Comparison of ENCODE assay signal across 9 cellular contexts in the genomic region with DNA sequence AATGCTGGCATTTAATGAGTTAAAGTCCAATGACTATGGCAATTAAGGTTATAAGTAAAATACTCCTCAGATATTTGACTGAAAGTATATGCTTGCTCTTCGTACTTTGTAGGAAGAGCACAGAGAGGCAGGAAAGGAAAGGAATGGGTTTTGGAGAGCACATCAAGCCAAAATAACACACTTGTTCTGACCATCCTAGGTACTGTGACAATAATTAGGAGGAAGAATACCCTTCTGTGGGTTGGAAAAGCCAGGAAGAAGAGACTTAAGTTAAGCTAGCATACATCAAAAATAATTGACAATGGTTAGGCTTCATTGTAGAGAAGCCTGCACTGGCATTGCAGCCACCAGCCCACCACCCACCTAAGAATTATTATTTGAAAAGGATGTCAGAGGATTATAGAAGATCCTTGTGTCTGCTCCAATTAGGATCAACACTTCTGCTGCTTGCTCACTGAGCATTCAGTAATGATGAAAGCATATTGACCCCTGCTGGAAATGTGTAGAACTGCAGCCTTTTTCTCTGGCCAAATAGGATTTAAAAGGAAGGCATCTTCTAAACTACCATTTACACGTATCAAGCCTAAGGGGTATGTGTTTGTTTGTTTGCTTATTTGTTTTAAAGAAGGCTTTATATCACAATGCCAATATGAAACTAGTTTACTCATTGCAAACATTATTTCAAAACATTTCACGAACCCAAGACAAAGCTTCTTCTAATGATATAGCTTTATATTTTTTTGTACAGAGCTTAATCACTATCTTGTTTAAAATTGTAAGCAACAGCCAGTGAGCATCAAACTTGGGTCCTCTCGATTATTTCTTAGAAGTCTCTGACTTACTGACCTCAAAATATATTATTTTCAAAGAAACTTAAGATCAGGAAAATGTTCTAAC.
A peak's percentile ranks its signal among the peaks of the same experiment; 100 is the strongest.
DNase-seq lines count a peak whose midpoint lies in the region; ATAC-seq and TF ChIP-seq lines count a peak whose summit lies in the region.
"Had no signal": no experiment of that assay in that cellular context is flagged by ENCODE, and none has a peak within 500 bp of the region (broad histone marks: within the 10 kb centered on the region; RNA-seq: fewer than 3 reads in every experiment).

No MANE protein-coding gene starts in this region.

- H3K36me3 Mint-ChIP-seq in activated CD8-positive, alpha-beta memory T cell treated with anti-CD3 and anti-CD28 coated beads, Interleukin-2, amount 10 ng/mL, durations not matched to agents 7 days and 5 days: no peaks in the 10 kb centered on the region
- no peaks in the 10 kb centered on the region for H3K36me3 Mint-ChIP-seq in neural progenitor cell
- H3K36me3 Mint-ChIP-seq: activated naive CD4-positive, alpha-beta T cell treated with anti-CD3 and anti-CD28 coated beads, Interleukin-2, amount 50 U/mL, for 24 hours had no signal

- DNase-seq in DMS114 treated with DMSO at 0.1 percent for 48 hours (lab: John Stamatoyannopoulos, UW; ENCODE audit: unreplicated experiment) (peak; percentile 50), HK-2 (ENCODE audit: unreplicated experiment) (peak; percentile 46), NCI-H526 treated with DMSO at 0.1 percent for 48 hours (lab: John Stamatoyannopoulos, UW) (peak; percentile 21), fibroblast of pulmonary artery (ENCODE audit: low read depth) (peak; percentile 82), neural progenitor cell (ENCODE audit: low spot score) (peak; percentile 87), uterus (peak; percentile 16 to 53)
- peak; percentile 67 for DNase-seq in activated CD8-positive, alpha-beta memory T cell treated with anti-CD3 and anti-CD28 coated beads, Interleukin-2, amount 10 ng/mL, durations not matched to agents 7 days and 5 days

- peak overlapping the region; percentile 1 for H2AFZ ChIP-seq in neural progenitor cell (replicated peaks)

- peak overlapping the region; percentile 40 for H3K4me2 ChIP-seq in neural progenitor cell

- intact Hi-C loops in uterus (cut with DNase I; ENCODE audit: low total_unique reads): no loop called here

- H3K27me3 ChIP-seq in neural progenitor cell (no peaks in the 10 kb centered on the region), uterus (no peaks in the 10 kb centered on the region)

- peaks cover 3% of the 10 kb centered on the region for H3K27me3 Mint-ChIP-seq in activated CD8-positive, alpha-beta memory T cell treated with anti-CD3 and anti-CD28 coated beads, Interleukin-2, amount 10 ng/mL, durations not matched to agents 7 days and 5 days
- H3K27me3 Mint-ChIP-seq in neural progenitor cell (ENCODE audit: insufficient read depth, low read depth): no peaks in the 10 kb centered on the region
- H3K27me3 Mint-ChIP-seq: activated naive CD4-positive, alpha-beta T cell treated with anti-CD3 and anti-CD28 coated beads, Interleukin-2, amount 50 U/mL, for 24 hours had no signal

- peaks cover 9% of the 10 kb centered on the region for H3K4me1 ChIP-seq in neural progenitor cell
- no peaks in the 10 kb centered on the region for H3K4me1 ChIP-seq in uterus

- H3K9me3 Mint-ChIP-seq in activated CD8-positive, alpha-beta memory T cell treated with anti-CD3 and anti-CD28 coated beads, Interleukin-2, amount 10 ng/mL, durations not matched to agents 7 days and 5 days (ENCODE audit: low read depth): no peaks in the 10 kb centered on the region
- H3K9me3 Mint-ChIP-seq in neural progenitor cell: peaks cover 12% of the 10 kb centered on the region
- H3K9me3 Mint-ChIP-seq: activated naive CD4-positive, alpha-beta T cell treated with anti-CD3 and anti-CD28 coated beads, Interleukin-2, amount 50 U/mL, for 24 hours had no signal

- no peaks in the 10 kb centered on the region for H3K79me2 ChIP-seq in neural progenitor cell (ENCODE audit: low read depth)

- H3K36me3 ChIP-seq in neural progenitor cell (no peaks in the 10 kb centered on the region), uterus (no peaks in the 10 kb centered on the region)

- H3K9me3 ChIP-seq in neural progenitor cell (ENCODE audit: low read depth): no peaks in the 10 kb centered on the region
- H3K9me3 ChIP-seq in uterus: no peaks in the 10 kb centered on the region

- CTCF ChIA-PET in activated CD8-positive, alpha-beta memory T cell treated with anti-CD3 and anti-CD28 coated beads, Interleukin-2, amount 10 ng/mL, durations not matched to agents 7 days and 5 days (lab: Charles Lee): interaction anchor here (1.0 to 1.4 kb wide), 4 partner anchors 11 to 165 kb away, joined by 3 read pairs; no protein-coding TSS in a partner anchor

- no peak overlapping the region for H3K9ac ChIP-seq in neural progenitor cell

- no peak for TF ChIP-seq POLR2A in uterus (IDR thresholded peaks at IDR 0.05)

- H3K27ac ChIP-seq in neural progenitor cell: no peak overlapping the region
- no peak overlapping the region for H3K27ac ChIP-seq in uterus

- no peaks in the 10 kb centered on the region for H3K4me1 Mint-ChIP-seq in activated CD8-positive, alpha-beta memory T cell treated with anti-CD3 and anti-CD28 coated beads, Interleukin-2, amount 10 ng/mL, durations not matched to agents 7 days and 5 days
- H3K4me1 Mint-ChIP-seq in neural progenitor cell: peaks cover 14% of the 10 kb centered on the region
- H3K4me1 Mint-ChIP-seq: activated naive CD4-positive, alpha-beta T cell treated with anti-CD3 and anti-CD28 coated beads, Interleukin-2, amount 50 U/mL, for 24 hours had no signal

- TF ChIP-seq CTCF in fibroblast of pulmonary artery (IDR thresholded peaks at IDR 0.05; ENCODE audit: low read length, missing control alignments) (peak; percentile 94), neural progenitor cell (IDR thresholded peaks at IDR 0.05) (peak; percentile 95), uterus (IDR thresholded peaks at IDR 0.05) (peak; percentile 68 to 80 (median 77))

- no peak overlapping the region for H3K27ac Mint-ChIP-seq in activated CD8-positive, alpha-beta memory T cell treated with anti-CD3 and anti-CD28 coated beads, Interleukin-2, amount 10 ng/mL, durations not matched to agents 7 days and 5 days
- H3K27ac Mint-ChIP-seq in neural progenitor cell: no peak overlapping the region
- H3K27ac Mint-ChIP-seq: activated naive CD4-positive, alpha-beta T cell treated with anti-CD3 and anti-CD28 coated beads, Interleukin-2, amount 50 U/mL, for 24 hours had no signal

- no peaks in the 10 kb centered on the region for H4K20me1 ChIP-seq in neural progenitor cell (ENCODE audit: low read depth)

- H3F3A ChIP-seq in neural progenitor cell (ENCODE audit: low read depth): peaks cover 8% of the 10 kb centered on the region

- H3K4me3 ChIP-seq in fibroblast of pulmonary artery (replicated peaks; ENCODE audit: low read depth, low read length) (no peak overlapping the region), neural progenitor cell (no peak overlapping the region), uterus (no peak overlapping the region)

- H3K4me3 Mint-ChIP-seq in activated CD8-positive, alpha-beta memory T cell treated with anti-CD3 and anti-CD28 coated beads, Interleukin-2, amount 10 ng/mL, durations not matched to agents 7 days and 5 days: no peak overlapping the region
- H3K4me3 Mint-ChIP-seq in neural progenitor cell: no peak overlapping the region
- H3K4me3 Mint-ChIP-seq: activated naive CD4-positive, alpha-beta T cell treated with anti-CD3 and anti-CD28 coated beads, Interleukin-2, amount 50 U/mL, for 24 hours had no signal

- peak; percentile 79 for ATAC-seq in GM19467 (IDR thresholded peaks at IDR 0.05; ENCODE audit: unreplicated experiment)
- ATAC-seq in activated CD8-positive, alpha-beta memory T cell treated with anti-CD3 and anti-CD28 coated beads, Interleukin-2, amount 10 ng/mL, durations not matched to agents 7 days and 5 days: peak; percentile 58

Comparison
In these comparisons a context has a peak if more than half of its experiments do, and no peak if none do; other contexts are left out.
1. DNase-seq: peak in every context shown above with its lines; median percentile 87 in neural progenitor cell; 82 in fibroblast of pulmonary artery; 67 in activated CD8-positive, alpha-beta memory T cell treated with anti-CD3 and anti-CD28 coated beads, Interleukin-2, amount 10 ng/mL, durations not matched to agents 7 days and 5 days; 50 in DMS114 treated with DMSO at 0.1 percent for 48 hours; 46 in HK-2; 34 in uterus; 21 in NCI-H526 treated with DMSO at 0.1 percent for 48 hours.